ENCODE assay signal across 29 cellular contexts in the genomic region with DNA sequence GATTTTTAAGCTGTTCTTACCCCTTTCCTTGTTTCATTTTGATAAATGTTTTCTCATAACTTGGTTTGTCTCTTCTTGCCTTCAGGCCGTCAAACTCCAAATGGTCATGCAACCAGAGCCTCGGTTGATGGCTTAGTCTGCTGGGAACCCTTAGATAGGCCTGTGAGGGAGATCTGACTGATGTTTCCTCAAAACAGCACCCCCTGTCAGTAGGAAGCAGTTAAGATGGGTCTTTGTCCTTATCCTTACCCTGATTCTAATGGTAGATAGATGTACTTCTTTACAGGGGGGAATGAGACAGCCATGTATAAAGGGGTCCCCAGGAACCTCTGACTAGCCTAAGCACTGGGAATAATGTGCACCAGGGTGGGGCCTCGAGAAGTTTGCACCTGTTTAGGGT. TPM values are rescaled to one million over a fixed set of nuclear protein-coding genes. Genes with fewer than 3 reads are reported as not detected.
"Had no signal": no experiment of that assay in that cellular context is flagged by ENCODE, and none has a peak within 500 bp of the region (broad histone marks: within the 10 kb centered on the region; RNA-seq: fewer than 3 reads in every experiment).

No MANE protein-coding gene starts in this region.

- H3K27ac ChIP-seq: colonic mucosa, dorsolateral prefrontal cortex, esophagus squamous epithelium, gastrocnemius medialis, heart left ventricle, left lung, parathyroid adenoma, stomach, transverse colon had no signal

- H3K36me3 Mint-ChIP-seq: activated CD4-positive, alpha-beta memory T cell treated with anti-CD3 and anti-CD28 coated beads for 36 hours; stimulated activated memory B cell treated with anti-CD40 and anti-IgM and Interleukin-4, amounts not matched to agents 10 μg/mL and 1 μg/mL and 100 μg/mL, for 72 hours had no signal

- H3K9me3 ChIP-seq: colonic mucosa, gastrocnemius medialis, transverse colon had no signal

- H3K4me3 Mint-ChIP-seq: activated CD4-positive, alpha-beta memory T cell treated with anti-CD3 and anti-CD28 coated beads for 36 hours; naive B cell; stimulated activated memory B cell treated with anti-CD40 and anti-IgM and Interleukin-4, amounts not matched to agents 10 μg/mL and 1 μg/mL and 100 μg/mL, for 72 hours had no signal

- H3K4me1 Mint-ChIP-seq: naive B cell; stimulated activated memory B cell treated with anti-CD40 and anti-IgM and Interleukin-4, amounts not matched to agents 10 μg/mL and 1 μg/mL and 100 μg/mL, for 72 hours had no signal

- H3K4me1 ChIP-seq: colonic mucosa, esophagus squamous epithelium, gastrocnemius medialis, heart left ventricle, left lung, parathyroid adenoma, stomach, transverse colon had no signal

- ATAC-seq: gastrocnemius medialis; heart left ventricle; left lung; sciatic nerve; stimulated activated memory B cell treated with anti-CD40 and anti-IgM and Interleukin-4, amounts not matched to agents 10 μg/mL and 1 μg/mL and 100 μg/mL, for 72 hours had no signal

- H3K4me3 ChIP-seq: colonic mucosa, dorsolateral prefrontal cortex, esophagus squamous epithelium, gastrocnemius medialis, heart left ventricle, left lung, lung, stomach, transverse colon had no signal

- DNase-seq: activated CD4-positive, alpha-beta memory T cell treated with anti-CD3 and anti-CD28 coated beads for 36 hours; activated CD4-positive, alpha-beta T cell treated with anti-CD3 and anti-CD28 coated beads for 4 hours; activated CD4-positive, CD25-positive, alpha-beta regulatory T cell; activated naive CD4-positive, alpha-beta T cell treated with Interleukin-2 at 50 U/mL for 16 hours; activated T-cell treated with anti-CD3 and anti-CD28 coated beads, Interleukin-2, amount 50 U/mL, for 48 hours; amygdala; colonic mucosa; dorsolateral prefrontal cortex; esophagus squamous epithelium; gastrocnemius medialis; heart left ventricle; kidney; left lung; naive B cell; nucleus accumbens; small intestine; stimulated activated CD4-positive, alpha-beta T cell treated with anti-CD3 and anti-CD28 coated beads, Interleukin-2, amount 100 ng/mL, for 24 hours; stomach; T1000; transverse colon had no signal

- H3K27ac Mint-ChIP-seq: activated CD4-positive, alpha-beta memory T cell treated with anti-CD3 and anti-CD28 coated beads for 36 hours; naive B cell; stimulated activated memory B cell treated with anti-CD40 and anti-IgM and Interleukin-4, amounts not matched to agents 10 μg/mL and 1 μg/mL and 100 μg/mL, for 72 hours had no signal

- H3K36me3 ChIP-seq: colonic mucosa, esophagus squamous epithelium, gastrocnemius medialis, heart left ventricle, left lung, stomach, transverse colon had no signal

- H3K27me3 Mint-ChIP-seq: activated CD4-positive, alpha-beta memory T cell treated with anti-CD3 and anti-CD28 coated beads for 36 hours; naive B cell had no signal

- H3K27me3 ChIP-seq: colonic mucosa, esophagus squamous epithelium, gastrocnemius medialis, heart left ventricle, left lung, stomach, transverse colon had no signal

RNA-seq across cellular contexts. Expression of a gene that starts 16.3 kb away (rescaled TPM):
- total RNA-seq: activated CD4-positive, alpha-beta memory T cell treated with anti-CD3 and anti-CD28 coated beads for 36 hours; bronchial epithelial cell; colonic mucosa; dorsolateral prefrontal cortex; esophagus squamous epithelium; gastrocnemius medialis; heart left ventricle; kidney; left lung; lung; mesenteric fat pad; mucosa of gallbladder; sciatic nerve; stomach; temporal lobe; transverse colon had no signal
- polyA plus RNA-seq: heart left ventricle, lung, neural cell, small intestine, stomach had no signal

RNA-seq across cellular contexts. Expression of a gene that starts 27.3 kb away (rescaled TPM):
- total RNA-seq: activated CD4-positive, alpha-beta memory T cell treated with anti-CD3 and anti-CD28 coated beads for 36 hours; bronchial epithelial cell; colonic mucosa; dorsolateral prefrontal cortex; esophagus squamous epithelium; gastrocnemius medialis; heart left ventricle; kidney; left lung; lung; mesenteric fat pad; mucosa of gallbladder; sciatic nerve; stomach; temporal lobe; transverse colon had no signal
- polyA plus RNA-seq: heart left ventricle, lung, neural cell, small intestine, stomach had no signal

RNA-seq across cellular contexts. Expression of a gene that starts 33.0 kb away (rescaled TPM):
- total RNA-seq: activated CD4-positive, alpha-beta memory T cell treated with anti-CD3 and anti-CD28 coated beads for 36 hours; colonic mucosa; esophagus squamous epithelium; gastrocnemius medialis; heart left ventricle; kidney; left lung; lung; mesenteric fat pad; mucosa of gallbladder; sciatic nerve; stomach; temporal lobe; transverse colon had no signal
- polyA plus RNA-seq: heart left ventricle, lung, neural cell, small intestine, stomach had no signal

RNA-seq across cellular contexts. Expression of a gene that starts 52.2 kb away (rescaled TPM):
- total RNA-seq: activated CD4-positive, alpha-beta memory T cell treated with anti-CD3 and anti-CD28 coated beads for 36 hours; bronchial epithelial cell; colonic mucosa; dorsolateral prefrontal cortex; esophagus squamous epithelium; gastrocnemius medialis; heart left ventricle; kidney; left lung; lung; mesenteric fat pad; mucosa of gallbladder; sciatic nerve; stomach; temporal lobe; transverse colon had no signal
- polyA plus RNA-seq: heart left ventricle, lung, neural cell, small intestine, stomach had no signal
